Comparison of ENCODE assay signal across 17 cellular contexts in the genomic region with DNA sequence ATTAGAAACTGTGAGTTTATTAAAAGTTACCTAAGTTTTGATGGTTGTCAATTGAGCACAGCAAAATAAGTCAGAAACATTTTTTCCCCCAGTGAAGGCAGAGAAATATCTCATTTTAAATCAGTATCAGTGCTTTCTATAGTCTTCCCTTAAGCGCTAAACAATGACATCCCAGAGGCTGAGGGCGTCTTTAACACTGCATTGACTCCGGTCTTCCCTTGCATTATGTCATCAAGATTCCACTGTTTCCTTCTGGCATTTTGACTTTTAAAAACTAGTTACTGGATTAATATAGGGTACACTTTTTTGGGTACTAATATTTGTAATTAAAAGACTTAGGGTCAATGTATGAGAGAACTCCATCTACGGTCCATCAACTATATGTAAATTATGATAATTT. TPM values are rescaled to one million over a fixed set of nuclear protein-coding genes. Genes with fewer than 3 reads are reported as not detected.
DNase-seq lines count a peak whose midpoint lies in the region; ATAC-seq, FAIRE-seq and TF ChIP-seq lines count a peak whose summit lies in the region.
"Had no signal": no experiment of that assay in that cellular context is flagged by ENCODE, and none has a peak within 500 bp of the region (broad histone marks: within the 10 kb centered on the region; RNA-seq: fewer than 3 reads in every experiment).

No MANE protein-coding gene starts in this region.

- peak; percentile 35 for FAIRE-seq in D721Med (lab: Jason Lieb, UNC)
- FAIRE-seq in endothelial cell of umbilical vein (lab: Jason Lieb, UNC): no peak

- H4K20me1 ChIP-seq in PC-3 (ENCODE audit: low read length) (peaks cover 8% of the 10 kb centered on the region), endothelial cell of umbilical vein (replicated peaks; ENCODE audit: control insufficient read depth, extremely low read depth, insufficient read depth, low read length) (peaks cover 2% of the 10 kb centered on the region), neural cell (ENCODE audit: insufficient read depth) (no peaks in the 10 kb centered on the region)

- CTCF ChIA-PET in PC-3 (lab: Charles Lee): no interaction called here
- CTCF ChIA-PET in endothelial cell of umbilical vein (lab: Charles Lee): no interaction called here

- BruUV-seq in PC-3 (replicated peaks; lab: Mats Ljungman, UMichigan) (no TSS peak), endothelial cell of umbilical vein (replicated peaks; lab: Mats Ljungman, UMichigan) (no TSS peak)

- H3K9me3 ChIP-seq in PC-3 (ENCODE audit: low read length) (no peaks in the 10 kb centered on the region), endothelial cell of umbilical vein (replicated peaks; ENCODE audit: control insufficient read depth, insufficient read depth, low read length) (no peaks in the 10 kb centered on the region), neural cell (ENCODE audit: low read length) (no peaks in the 10 kb centered on the region)

- no peak for TF ChIP-seq CTCF in D721Med (IDR thresholded peaks at IDR 0.05; ENCODE audit: insufficient read depth, missing control alignments)
- no peak for TF ChIP-seq CTCF in PC-3 (conservative IDR thresholded peaks at IDR 0.05; ENCODE audit: low read depth, low read length)
- no peak for TF ChIP-seq CTCF in endothelial cell of umbilical vein (IDR thresholded peaks at IDR 0.05; ENCODE audit: extremely low read depth in 1 of 2, insufficient read depth in 1 of 2, low read depth in 1 of 2, low read length in 2 of 2)
- TF ChIP-seq CTCF in neural cell (IDR thresholded peaks at IDR 0.05; ENCODE audit: poor library complexity, severe bottlenecking): no peak

- no peak for DNase-seq in D721Med (ENCODE audit: insufficient read length, low spot score)
- no peak for DNase-seq in PC-3
- DNase-seq in endothelial cell of umbilical vein (ENCODE audit: low read depth, low spot score): peak; percentile 21
- no peak for DNase-seq in stimulated activated naive CD8-positive, alpha-beta T cell treated with anti-CD3 and anti-CD28 coated beads, Interleukin-15, Interleukin-2, amounts not matched to agents 100 U/mL and 50 U/mL, for 24 hours
- DNase-seq in effector CD8-positive, alpha-beta T cell (lab: John Stamatoyannopoulos, UW): no peak
- DNase-seq in medulla oblongata (ENCODE audit: extremely low spot score): no peak
- DNase-seq: activated CD4-positive, CD25-positive, alpha-beta regulatory T cell; immature natural killer cell; MM.1S; NCI-H1694; NCI-H345; retina; substantia nigra; T-helper 1 cell had no signal

- H3K4me1 ChIP-seq in PC-3 (ENCODE audit: insufficient read depth, low read length): peaks cover 38% of the 10 kb centered on the region
- peaks cover 30% of the 10 kb centered on the region for H3K4me1 ChIP-seq in endothelial cell of umbilical vein (ENCODE audit: control insufficient read depth, extremely low read depth, insufficient read depth, low read length)

- H3K9me2 ChIP-seq in PC-3 (replicated peaks; ENCODE audit: low read length) (no peaks in the 10 kb centered on the region), neural cell (ENCODE audit: insufficient read depth, low read length) (no peaks in the 10 kb centered on the region)

- ATAC-seq in PC-3 (no peak), GM19023 (IDR thresholded peaks at IDR 0.05; ENCODE audit: unreplicated experiment) (no peak)
- ATAC-seq in stimulated activated naive CD8-positive, alpha-beta T cell treated with anti-CD3 and anti-CD28 coated beads, Interleukin-15, Interleukin-2, amounts not matched to agents 100 U/mL and 50 U/mL, for 24 hours: no peak

- TF ChIP-seq RAD21 in neural cell (conservative IDR thresholded peaks at IDR 0.05): no peak

- H3K36me3 ChIP-seq in PC-3 (ENCODE audit: low read depth, low read length) (peaks cover 13% of the 10 kb centered on the region; the same call in 1 of the 2 replicates), endothelial cell of umbilical vein (ENCODE audit: control insufficient read depth in 2 of 2, extremely low read depth in 1 of 2, insufficient read depth in 2 of 2, low read length in 2 of 2) (no peaks in the 10 kb centered on the region), neural cell (ENCODE audit: insufficient read depth, low read length) (peaks cover 4% of the 10 kb centered on the region)

- H3K9me1 ChIP-seq in endothelial cell of umbilical vein (replicated peaks; ENCODE audit: control insufficient read depth, extremely low read depth, insufficient read depth, low read length): no peaks in the 10 kb centered on the region

- H2AFZ ChIP-seq in PC-3 (ENCODE audit: low read length) (no peak overlapping the region), endothelial cell of umbilical vein (ENCODE audit: low read depth, low read length) (no peak overlapping the region), neural cell (ENCODE audit: low read depth, low read length) (no peak overlapping the region)

- H3K27ac ChIP-seq in PC-3 (ENCODE audit: low read length) (peak overlapping the region; percentile 64), endothelial cell of umbilical vein (ENCODE audit: insufficient read depth, low read depth, low read length) (no peak overlapping the region), neural cell (ENCODE audit: low read length) (no peak overlapping the region)
- H3K27ac ChIP-seq: epithelial cell of prostate had no signal

- peak overlapping the region; percentile 77 for H3K9ac ChIP-seq in PC-3 (ENCODE audit: low read length)
- no peak overlapping the region for H3K9ac ChIP-seq in endothelial cell of umbilical vein (replicated peaks; ENCODE audit: extremely low read depth, insufficient read depth, low read length)
- no peak overlapping the region for H3K9ac ChIP-seq in neural cell (ENCODE audit: low read length)

- TF ChIP-seq POLR2A in endothelial cell of umbilical vein (IDR thresholded peaks at IDR 0.05; ENCODE audit: low read depth, low read length): no peak

- H3F3A ChIP-seq in PC-3 (ENCODE audit: low read length, unreplicated experiment) (peaks cover 7% of the 10 kb centered on the region), neural cell (ENCODE audit: insufficient read depth, low read length, poor library complexity, severe bottlenecking) (no peaks in the 10 kb centered on the region)

- POLR2A ChIA-PET in PC-3 (lab: Charles Lee; ENCODE audit: unreplicated experiment) (no interaction called here), endothelial cell of umbilical vein (lab: Charles Lee) (no interaction called here)

- no peak for TF ChIP-seq EP300 in neural cell (conservative IDR thresholded peaks at IDR 0.05; ENCODE audit: poor library complexity, severe bottlenecking)

- intact Hi-C loops in PC-3 (cut with micrococcal nuclease) (no loop called here), endothelial cell of umbilical vein (cut with micrococcal nuclease) (no loop called here)

- H3K27me3 ChIP-seq in PC-3 (ENCODE audit: low read length) (no peaks in the 10 kb centered on the region), endothelial cell of umbilical vein (ENCODE audit: control insufficient read depth in 2 of 2, insufficient read depth in 2 of 2, low read length in 2 of 2) (no peaks in the 10 kb centered on the region), neural cell (ENCODE audit: insufficient read depth, low read depth, low read length) (no peaks in the 10 kb centered on the region)

- peak overlapping the region; percentile 90 for H3K4me2 ChIP-seq in PC-3 (ENCODE audit: low read length)
- H3K4me2 ChIP-seq in endothelial cell of umbilical vein (ENCODE audit: insufficient read depth, low read length): peak overlapping the region; percentile 44
- no peak overlapping the region for H3K4me2 ChIP-seq in neural cell (ENCODE audit: low read length)

- peaks cover 85% of the 10 kb centered on the region for H3K79me2 ChIP-seq in PC-3 (ENCODE audit: low read length)
- H3K79me2 ChIP-seq in endothelial cell of umbilical vein (ENCODE audit: control insufficient read depth, insufficient read depth, low read length): peaks cover 81% of the 10 kb centered on the region
- H3K79me2 ChIP-seq in neural cell (replicated peaks; ENCODE audit: insufficient read depth, low read length): peaks cover 35% of the 10 kb centered on the region

- H3K4me3 ChIP-seq in PC-3 (ENCODE audit: low read length) (peak overlapping the region; percentile 57), endothelial cell of umbilical vein (replicated peaks in 1 of 3; ENCODE audit: insufficient read depth in 1 of 3, low read depth in 1 of 3, low read length in 3 of 3) (no peak overlapping the region), neural cell (ENCODE audit: low read length) (peak overlapping the region; percentile 91)

- dilution Hi-C loops in endothelial cell of umbilical vein (cut with MboI; ENCODE audit: extremely low pct_ligation_motif_present, low sequenced_read_pairs): no loop called here

TF ChIP-seq in endothelial cell of umbilical vein, 7 proteins besides CTCF, POLR2A, EP300 and RAD21 (continues in another document):
- TF ChIP-seq FOS (IDR thresholded peaks at IDR 0.05; ENCODE audit: borderline replicate concordance, insufficient read depth, low read length) (no peak), GATA2 (IDR thresholded peaks at IDR 0.05; ENCODE audit: insufficient read depth, insufficient read length, low read depth, low read length) (no peak)

TF ChIP-seq in neural cell, 6 proteins besides CTCF, POLR2A, EP300 and RAD21 (continues in another document):
- TF ChIP-seq SMC3 (conservative IDR thresholded peaks at IDR 0.05; ENCODE audit: poor library complexity): no peak

RNA-seq across cellular contexts. Expression of a gene that starts 3.9 kb away (rescaled TPM):
- total RNA-seq in PC-3 (2014; rRNA removed) (67.9 and 75.9 TPM in 2 replicates), endothelial cell of umbilical vein (86.6 and 94.7 TPM in 2 replicates)
- polyA plus RNA-seq in endothelial cell of umbilical vein (34.1 and 41.9 TPM in 2 replicates), neural cell (107 and 110 TPM in 2 replicates)
- polyA plus RNA-seq in endothelial cell of umbilical vein (2011; cell fraction: cytosol; rRNA removed): 48.4 and 49.4 TPM in 2 replicates
- polyA plus RNA-seq in endothelial cell of umbilical vein (2011; cell fraction: nucleus; rRNA removed): 46.3 and 52.0 TPM in 2 replicates
- 105 and 122 TPM in 2 replicates for polyA plus RNA-seq in endothelial cell of umbilical vein (2012)
- polyA minus RNA-seq in endothelial cell of umbilical vein (65.3 and 69.5 TPM in 2 replicates), neural cell (146 and 152 TPM in 2 replicates)
- polyA minus RNA-seq in endothelial cell of umbilical vein (2011; cell fraction: cytosol; rRNA and poly(A)+ RNA removed): 60.5 TPM
- 24.5 and 33.5 TPM in 2 replicates for polyA minus RNA-seq in endothelial cell of umbilical vein (2011; cell fraction: nucleus; rRNA and poly(A)+ RNA removed)

RNA-seq across cellular contexts. Expression of a gene that starts 4.2 kb away (rescaled TPM):
- total RNA-seq in PC-3 (2014; rRNA removed) (13.0 and 16.0 TPM in 2 replicates), endothelial cell of umbilical vein (19.2 and 22.4 TPM in 2 replicates)
- polyA plus RNA-seq in endothelial cell of umbilical vein (4.8 and 6.1 TPM in 2 replicates), neural cell (12.0 and 15.8 TPM in 2 replicates)
- polyA plus RNA-seq in endothelial cell of umbilical vein (2011; cell fraction: cytosol; rRNA removed): 8.0 and 8.4 TPM in 2 replicates
- polyA plus RNA-seq in endothelial cell of umbilical vein (2011; cell fraction: nucleus; rRNA removed): 14.3 and 18.1 TPM in 2 replicates
- 11.4 and 19.1 TPM in 2 replicates for polyA plus RNA-seq in endothelial cell of umbilical vein (2012)
- polyA minus RNA-seq in endothelial cell of umbilical vein (9.1 and 11.8 TPM in 2 replicates), neural cell (30.9 and 35.2 TPM in 2 replicates)
- 25.9 TPM for polyA minus RNA-seq in endothelial cell of umbilical vein (2011; cell fraction: cytosol; rRNA and poly(A)+ RNA removed)
- polyA minus RNA-seq in endothelial cell of umbilical vein (2011; cell fraction: nucleus; rRNA and poly(A)+ RNA removed): 14.3 and 17.6 TPM in 2 replicates

Comparison
In these comparisons a context has a peak if more than half of its experiments do, and no peak if none do; other contexts are left out.
1. H3K4me3 ChIP-seq: peak in PC-3 (single experiment) and neural cell (single experiment); none in endothelial cell of umbilical vein (0 of 3).